In the genomic region with DNA sequence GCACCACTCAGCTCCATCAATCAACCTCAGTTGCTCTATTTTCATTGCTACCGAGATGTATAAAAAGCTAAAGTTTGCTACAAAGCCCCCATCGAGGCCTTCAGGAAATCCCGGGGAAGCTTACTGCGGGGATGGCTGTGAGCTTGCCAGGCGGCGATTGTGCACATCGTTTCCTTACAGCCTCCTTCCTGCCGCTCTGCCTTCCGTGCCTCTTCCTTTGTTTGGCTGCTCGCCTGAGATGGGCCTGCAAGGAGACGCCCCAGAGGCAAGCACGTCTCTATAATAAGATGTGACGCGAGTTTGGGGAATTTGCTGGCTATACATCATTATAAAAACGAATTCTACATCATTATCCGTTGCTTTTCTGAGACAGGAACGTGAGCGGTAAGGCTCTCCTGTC, we compare ENCODE assay signal across 19 cellular contexts. TPM values are rescaled to one million over a fixed set of nuclear protein-coding genes. Genes with fewer than 3 reads are reported as not detected.
DNase-seq lines count a peak whose midpoint lies in the region; ATAC-seq and TF ChIP-seq lines count a peak whose summit lies in the region.
"Had no signal": no experiment of that assay in that cellular context is flagged by ENCODE, and none has a peak within 500 bp of the region (broad histone marks: within the 10 kb centered on the region; RNA-seq: fewer than 3 reads in every experiment).

No MANE protein-coding gene starts in this region.

- no CpG with 5 or more reads among the region's 18 CpGs for WGBS in H9 (ENCODE audit: extremely low coverage, insufficient read length, low lambda C conversion rate)
- 78 to 82% methylated on average over 18 of the region's 18 CpGs for WGBS in endodermal cell (ENCODE audit: insufficient coverage in 1 of 2, insufficient read length in 1 of 2), 2 experiments

- peak; percentile 27 for DNase-seq in ELF-1 (ENCODE audit: low read depth, low spot score)
- peak; percentile 59 for DNase-seq in H9
- DNase-seq in endodermal cell, result no peak
- DNase-seq in CD4-positive, alpha-beta T cell, result no peak
- DNase-seq: CD8-positive, alpha-beta T cell; DMS79 treated with DMSO at 0.1 percent for 48 hours; GOT3; NCI-H1048; NCI-H146; NCI-H2081 treated with DMSO at 0.1 percent for 48 hours; NCI-H446 had no signal

- no peak overlapping the region for H2BK120ac ChIP-seq in H9 (ENCODE audit: low read depth, low read length, poor library complexity, severe bottlenecking)

- H3K18ac ChIP-seq in H9 (ENCODE audit: insufficient read length, low read depth, low read length), result no peak overlapping the region

- H3K56ac ChIP-seq in H9 (ENCODE audit: insufficient read length, low read depth, low read length), result no peak overlapping the region

- H3K23ac ChIP-seq in H9 (ENCODE audit: insufficient read length, low read depth, low read length), result no peak overlapping the region

- no peak overlapping the region for H2BK5ac ChIP-seq in H9 (ENCODE audit: insufficient read length, low read length)

- H3K4me2 ChIP-seq in H9 (ENCODE audit: insufficient read depth, insufficient read length, low read length), result no peak overlapping the region
- H3K4me2 ChIP-seq: KMS-11 had no signal

- H3K27me3 ChIP-seq in H9 (ENCODE audit: insufficient read depth, low read length), result no peaks in the 10 kb centered on the region
- no peaks in the 10 kb centered on the region for H3K27me3 ChIP-seq in endodermal cell (ENCODE audit: control insufficient read depth, insufficient read depth, low read length, poor library complexity, severe bottlenecking)
- peaks cover 2% of the 10 kb centered on the region for H3K27me3 ChIP-seq in neuron (ENCODE audit: insufficient read depth, low read length)
- no peaks in the 10 kb centered on the region for H3K27me3 ChIP-seq in CD4-positive, alpha-beta T cell (ENCODE audit: control insufficient read depth, insufficient read depth, low read length)

- no peaks in the 10 kb centered on the region for H4K20me1 ChIP-seq in H9 (ENCODE audit: control insufficient read depth, insufficient read depth, insufficient read length)

- TF ChIP-seq CTCF in H9 (conservative IDR thresholded peaks at IDR 0.05) (no peak), endodermal cell (conservative IDR thresholded peaks at IDR 0.05) (no peak)
- TF ChIP-seq CTCF in CD4-positive, alpha-beta T cell (IDR thresholded peaks at IDR 0.05), result no peak

- no peak overlapping the region for H4K91ac ChIP-seq in H9 (ENCODE audit: insufficient read length, low read depth, low read length)

- H3K23me2 ChIP-seq in H9 (ENCODE audit: insufficient read length, low read depth, low read length, poor library complexity, severe bottlenecking), result no peaks in the 10 kb centered on the region

- no peak overlapping the region for H2BK20ac ChIP-seq in H9 (ENCODE audit: low read depth, low read length, poor library complexity, severe bottlenecking)

- CTCF ChIA-PET in CD4-positive, alpha-beta T cell (lab: Charles Lee), result interaction anchor here (1.3 to 3.0 kb wide), 3 partner anchors 21 to 31 kb away, joined by 6 to 24 read pairs (median 8); no protein-coding TSS in a partner anchor

- no peaks in the 10 kb centered on the region for H3K79me2 ChIP-seq in H9 (ENCODE audit: insufficient read depth, low read length)

- no peaks in the 10 kb centered on the region for H3K36me3 ChIP-seq in endodermal cell (ENCODE audit: control insufficient read depth, insufficient read depth, low read length)
- no peaks in the 10 kb centered on the region for H3K36me3 ChIP-seq in neuron (ENCODE audit: insufficient read depth, low read length)
- H3K36me3 ChIP-seq: SJSA1 had no signal

- no peaks in the 10 kb centered on the region for H3K79me1 ChIP-seq in H9 (ENCODE audit: insufficient read depth, low read depth, low read length, poor library complexity, severe bottlenecking)

- H3K4me3 ChIP-seq in endodermal cell (ENCODE audit: low read length) (no peak overlapping the region), neuron (ENCODE audit: low read length) (no peak overlapping the region)
- H3K4me3 ChIP-seq: GM12878, SJSA1 had no signal

- POLR2A ChIA-PET in CD4-positive, alpha-beta T cell (lab: Charles Lee), result no interaction called here

- H3K9ac ChIP-seq in H9 (ENCODE audit: extremely low read depth, insufficient read length, low read length), result no peak overlapping the region
- no peak overlapping the region for H3K9ac ChIP-seq in endodermal cell (ENCODE audit: extremely low read depth, low read length, poor library complexity, severe bottlenecking)
- H3K9ac ChIP-seq: KMS-11 had no signal

- no peak overlapping the region for H3K4ac ChIP-seq in H9 (ENCODE audit: low read depth, low read length)

- no peak overlapping the region for H3K4me3 Mint-ChIP-seq in H9
- H3K4me3 Mint-ChIP-seq in endodermal cell, result no peak overlapping the region
- H3K4me3 Mint-ChIP-seq in activated T-helper 17 cell treated with anti-CD3 and anti-CD28 coated beads, Interleukin-2, amount 50 U/mL, for 72 hours, result no peak overlapping the region
- no peak overlapping the region for H3K4me3 Mint-ChIP-seq in CD4-positive, alpha-beta T cell
- H3K4me3 Mint-ChIP-seq: B cell; CD8-positive, alpha-beta T cell had no signal

- no peak for ATAC-seq in activated T-helper 17 cell treated with anti-CD3 and anti-CD28 coated beads, Interleukin-2, amount 50 U/mL, for 72 hours (replicated peaks)
- ATAC-seq in CD4-positive, alpha-beta T cell (ENCODE audit: poor library complexity), result no peak
- no peak for ATAC-seq in HG02588 (IDR thresholded peaks at IDR 0.05; ENCODE audit: unreplicated experiment)
- ATAC-seq: CD8-positive, alpha-beta T cell; GM12878 had no signal

- no peak overlapping the region for H2BK15ac ChIP-seq in H9 (ENCODE audit: low read depth, low read length)

- no peaks in the 10 kb centered on the region for H3K9me3 Mint-ChIP-seq in H9
- no peaks in the 10 kb centered on the region for H3K9me3 Mint-ChIP-seq in endodermal cell
- no peaks in the 10 kb centered on the region for H3K9me3 Mint-ChIP-seq in activated T-helper 17 cell treated with anti-CD3 and anti-CD28 coated beads, Interleukin-2, amount 50 U/mL, for 72 hours
- H3K9me3 Mint-ChIP-seq in CD4-positive, alpha-beta T cell, result no peaks in the 10 kb centered on the region
- H3K9me3 Mint-ChIP-seq: CD8-positive, alpha-beta T cell had no signal

- H3K9me3 ChIP-seq in H9 (ENCODE audit: control insufficient read depth, low read depth, low read length) (no peaks in the 10 kb centered on the region), endodermal cell (ENCODE audit: control insufficient read depth, low read length) (no peaks in the 10 kb centered on the region), neuron (ENCODE audit: low read length) (no peaks in the 10 kb centered on the region)
- no peaks in the 10 kb centered on the region for H3K9me3 ChIP-seq in CD4-positive, alpha-beta T cell (ENCODE audit: control insufficient read depth, low read length)
- H3K9me3 ChIP-seq: SJSA1 had no signal

- no peak overlapping the region for H3K14ac ChIP-seq in H9 (ENCODE audit: insufficient read depth, low read length)

- H3K27ac Mint-ChIP-seq in H9, result peak overlapping the region in 1 of 3 experiments; percentile 54; a peak in 1 of 7 replicates
- no peak overlapping the region for H3K27ac Mint-ChIP-seq in endodermal cell
- no peak overlapping the region for H3K27ac Mint-ChIP-seq in activated T-helper 17 cell treated with anti-CD3 and anti-CD28 coated beads, Interleukin-2, amount 50 U/mL, for 72 hours
- H3K27ac Mint-ChIP-seq in CD4-positive, alpha-beta T cell, result no peak overlapping the region
- H3K27ac Mint-ChIP-seq: B cell; CD8-positive, alpha-beta T cell had no signal

- H2AK5ac ChIP-seq in H9 (ENCODE audit: insufficient read length, low read length), result no peak overlapping the region

- H3K27me3 Mint-ChIP-seq in H9 (ENCODE audit: low read depth), result peaks cover 11% of the 10 kb centered on the region
- H3K27me3 Mint-ChIP-seq in endodermal cell (ENCODE audit: insufficient read depth), result peaks cover 16% of the 10 kb centered on the region
- H3K27me3 Mint-ChIP-seq in activated T-helper 17 cell treated with anti-CD3 and anti-CD28 coated beads, Interleukin-2, amount 50 U/mL, for 72 hours, result no peaks in the 10 kb centered on the region
- H3K27me3 Mint-ChIP-seq in CD4-positive, alpha-beta T cell, result peaks cover 8% of the 10 kb centered on the region
- H3K27me3 Mint-ChIP-seq: B cell had no signal

- H3T11ph ChIP-seq in H9 (ENCODE audit: low read length), result no peak overlapping the region

- no peak overlapping the region for H2BK12ac ChIP-seq in H9 (ENCODE audit: insufficient read length, low read depth, low read length)

- no peak overlapping the region for H4K5ac ChIP-seq in H9 (ENCODE audit: insufficient read length, low read depth, low read length)

- H3K27ac ChIP-seq in H9 (ENCODE audit: insufficient read length, low read depth, low read length) (no peak overlapping the region), endodermal cell (ENCODE audit: low read depth, low read length) (peak overlapping the region; percentile 21)
- no peak overlapping the region for H3K27ac ChIP-seq in CD4-positive, alpha-beta T cell (ENCODE audit: low read depth, low read length)
- H3K27ac ChIP-seq: KMS-11, SJSA1 had no signal

- intact Hi-C loops in CD4-positive, alpha-beta T cell (cut with DNase I, micrococcal nuclease), result loop anchor here (1.0 to 2.0 kb wide), 3 partner anchors 21 to 30 kb away; no protein-coding TSS in a partner anchor

- H2AFZ ChIP-seq in H9 (ENCODE audit: low read length), result no peak overlapping the region
- H2AFZ ChIP-seq in neuron (ENCODE audit: low read depth, low read length), result peak overlapping the region; percentile 35

- H3K4me1 Mint-ChIP-seq in H9 (peaks cover 11 to 13% of the 10 kb centered on the region in 2 experiments), endodermal cell (peaks cover 8% of the 10 kb centered on the region)
- peaks cover 21% of the 10 kb centered on the region for H3K4me1 Mint-ChIP-seq in activated T-helper 17 cell treated with anti-CD3 and anti-CD28 coated beads, Interleukin-2, amount 50 U/mL, for 72 hours
- H3K4me1 Mint-ChIP-seq in CD4-positive, alpha-beta T cell (ENCODE audit: low read depth), result peaks cover 36% of the 10 kb centered on the region

- H3K36me3 Mint-ChIP-seq in H9 (ENCODE audit: insufficient read depth in 1 of 3, low read depth in 3 of 3), result no peaks in the 10 kb centered on the region
- no peaks in the 10 kb centered on the region for H3K36me3 Mint-ChIP-seq in endodermal cell (ENCODE audit: low read depth)
- H3K36me3 Mint-ChIP-seq in activated T-helper 17 cell treated with anti-CD3 and anti-CD28 coated beads, Interleukin-2, amount 50 U/mL, for 72 hours (ENCODE audit: low read depth), result no peaks in the 10 kb centered on the region
- no peaks in the 10 kb centered on the region for H3K36me3 Mint-ChIP-seq in CD4-positive, alpha-beta T cell (ENCODE audit: low read depth)
- H3K36me3 Mint-ChIP-seq: CD8-positive, alpha-beta T cell had no signal

- H3K4me1 ChIP-seq in H9 (ENCODE audit: insufficient read depth, low read length) (0 out of 2 replicates have a peak, but pooled peaks cover 2% of the 10 kb centered on the region), endodermal cell (ENCODE audit: control insufficient read depth, insufficient read depth, low read length) (no peaks in the 10 kb centered on the region), neuron (ENCODE audit: insufficient read depth, low read length) (peaks cover 13% of the 10 kb centered on the region)
- H3K4me1 ChIP-seq: SJSA1 had no signal

- no peak overlapping the region for H4K8ac ChIP-seq in H9 (replicated peaks; ENCODE audit: insufficient read length, low read depth, low read length)

RNA-seq across cellular contexts. Expression of a gene that starts 41.6 kb away (rescaled TPM):
- not detected in 2 replicates for total RNA-seq in H9 (2021)
- total RNA-seq in endodermal cell, result not detected
- polyA plus RNA-seq in endodermal cell (2013, experiment 1 of 2), result 0.14 TPM
- 0.17 TPM for polyA plus RNA-seq in endodermal cell (2013, experiment 2 of 2)
- 1 to 10 TPM in 1 of 2 donors, under 1 TPM in 1; 0.71 to 1.5 TPM for total RNA-seq in activated T-helper 17 cell treated with anti-CD3 and anti-CD28 coated beads, Interleukin-2, amount 50 U/mL, for 72 hours
- not detected for total RNA-seq in CD4-positive, alpha-beta T cell
- total RNA-seq: CD8-positive, alpha-beta T cell; M059J had no signal

Comparison
In these comparisons a context has a peak if more than half of its experiments do, and no peak if none do; other contexts are left out.
1. DNase-seq: peak in ELF-1 (single experiment) and H9 (single experiment); none in endodermal cell (single experiment) and CD4-positive, alpha-beta T cell (0 of 10).